Comparison of ENCODE assay signal across 8 cellular contexts in genomic region chr1:25247024-25247828, GRCh38. TPM values are rescaled to one million over a fixed set of nuclear protein-coding genes. Genes with fewer than 3 reads are reported as not detected.
A peak's percentile ranks its signal among the peaks of the same experiment; 100 is the strongest.
DNase-seq lines count a peak whose midpoint lies in the region; ATAC-seq and TF ChIP-seq lines count a peak whose summit lies in the region.

TSS of gene RSRP1 (minus strand) at chr1:25247454. CDS start at chr1:25246963, 491 bp downstream.

- peak within 1 kb of the TSS; percentile 99 for H3K27ac Mint-ChIP-seq in activated naive CD4-positive, alpha-beta T cell treated with anti-CD3 and anti-CD28 coated beads for 36 hours

- H3K4me3 Mint-ChIP-seq in activated naive CD4-positive, alpha-beta T cell treated with anti-CD3 and anti-CD28 coated beads for 36 hours = peak within 1 kb of the TSS; percentile 96

- intact Hi-C loops in activated naive CD4-positive, alpha-beta T cell treated with anti-CD3 and anti-CD28 coated beads for 36 hours (cut with micrococcal nuclease) = loop anchor here (1.0 to 10.0 kb wide), 7 partner anchors 8 to 1058 kb away; partner anchors contain the start of genes MTFR1L, PAFAH2, SYF2 and TMEM50A

- peak within 1 kb of the TSS; percentile 96 for H3K27ac ChIP-seq in HEK293 (ENCODE audit: extremely low read depth, low read depth, low read length)
- peak within 1 kb of the TSS; percentile 97 to 100 (median 100) for H3K27ac ChIP-seq in gastroesophageal sphincter
- H3K27ac ChIP-seq in neutrophil = peak within 1 kb of the TSS; percentile 95
- H3K27ac ChIP-seq in substantia nigra (ENCODE audit: low read depth, low read length, poor library complexity, severe bottlenecking) = peak within 1 kb of the TSS; percentile 98

- in situ Hi-C loops in SK-MEL-5 (cut with HindIII; ENCODE audit: low pct_unique_long_range_greater_than_20kb, low sequenced_read_pairs) = no loop called here

- no peaks in the 10 kb centered on the region for H3K27me3 Mint-ChIP-seq in activated naive CD4-positive, alpha-beta T cell treated with anti-CD3 and anti-CD28 coated beads for 36 hours (ENCODE audit: low read depth)

- no peak for TF ChIP-seq CTCF in HEK293 (tag by site-specific recombination; IDR thresholded peaks at IDR 0.05)
- peak in 2 of 4 experiments; percentile 26 to 40 for TF ChIP-seq CTCF in gastroesophageal sphincter (IDR thresholded peaks at IDR 0.05)
- TF ChIP-seq CTCF in neutrophil (IDR thresholded peaks at IDR 0.05) = peak; percentile 63

- POLR2A ChIA-PET in HEK293 (lab: Yijun Ruan, JAX) = interaction anchor here (0.5 to 6.2 kb wide), 30 partner anchors 8 to 598 kb away, joined by 3 to 100 read pairs (median 4); partner anchors contain the start of genes CLIC4, MACO1, MTFR1L and SELENON

- H3K27me3 ChIP-seq in gastroesophageal sphincter = no peaks in the 10 kb centered on the region
- no peaks in the 10 kb centered on the region for H3K27me3 ChIP-seq in neutrophil

- CTCF ChIA-PET in HEK293 (lab: Yijun Ruan, JAX) = interaction anchor here (0.6 kb wide), 1 partner anchor 17 kb away, joined by 3 read pairs; no protein-coding TSS in a partner anchor
- CTCF ChIA-PET in activated naive CD4-positive, alpha-beta T cell treated with anti-CD3 and anti-CD28 coated beads for 36 hours (lab: Charles Lee) = interaction anchor here (0.5 kb wide), 1 partner anchor 20 kb away, joined by 3 read pairs; no protein-coding TSS in a partner anchor

- peak; percentile 98 for DNase-seq in GDM1 (lab: John Stamatoyannopoulos, UW)
- peak; percentile 96 for DNase-seq in MV-4-11 (lab: John Stamatoyannopoulos, UW)
- peak; percentile 95 for DNase-seq in SK-MEL-5 (ENCODE audit: low read depth, low spot score)
- peak; percentile 99 for DNase-seq in activated naive CD4-positive, alpha-beta T cell treated with anti-CD3 and anti-CD28 coated beads for 36 hours
- peak; percentile 90 to 100 (median 98) for DNase-seq in substantia nigra (lab: John Stamatoyannopoulos, UW)

- WGBS in gastroesophageal sphincter (ENCODE audit: low coverage in 1 of 2), 2 donors = 0% methylated on average over 2 to 13 of the region's 79 CpGs

- H3K36me3 ChIP-seq in HEK293 (ENCODE audit: control insufficient read depth in 2 of 2, insufficient read depth in 1 of 2, low read length in 2 of 2) (peaks cover 24 to 44% of the 10 kb centered on the region in 2 experiments), gastroesophageal sphincter (peaks cover 0 to 36% of the 10 kb centered on the region in 2 donors), neutrophil (peaks cover 45% of the 10 kb centered on the region)

- H3K36me3 Mint-ChIP-seq in activated naive CD4-positive, alpha-beta T cell treated with anti-CD3 and anti-CD28 coated beads for 36 hours (ENCODE audit: low read depth) = peaks cover 38% of the 10 kb centered on the region

- H3K4me3 ChIP-seq in HEK293 (ENCODE audit: low read depth, low read length) (peak within 1 kb of the TSS; percentile 99), gastroesophageal sphincter (peak within 1 kb of the TSS; percentile 90 to 95), neutrophil (ENCODE audit: low read depth in 1 of 2, low read length in 1 of 2) (peak within 1 kb of the TSS; percentile 86 to 97)

- ATAC-seq in gastroesophageal sphincter = peak; percentile 95

- peaks cover 44% of the 10 kb centered on the region for H3K4me1 Mint-ChIP-seq in activated naive CD4-positive, alpha-beta T cell treated with anti-CD3 and anti-CD28 coated beads for 36 hours (ENCODE audit: low read depth)

- H3K4me1 ChIP-seq in HEK293 (ENCODE audit: control insufficient read depth, insufficient read depth, low read length) (0 out of 2 replicates have a peak, but pooled peaks cover 2% of the 10 kb centered on the region), gastroesophageal sphincter (peaks cover 4 to 40% (median 13%) of the 10 kb centered on the region in 3 donors), neutrophil (ENCODE audit: control insufficient read depth in 1 of 2, insufficient read depth in 1 of 2, low read depth in 1 of 2, low read length in 1 of 2) (peaks cover 43 to 47% of the 10 kb centered on the region in 2 experiments)

- H3K9me3 ChIP-seq in HEK293 (ENCODE audit: control insufficient read depth, insufficient read depth, low read depth, low read length) = no peaks in the 10 kb centered on the region
- H3K9me3 ChIP-seq in gastroesophageal sphincter = no peaks in the 10 kb centered on the region
- H3K9me3 ChIP-seq in neutrophil = peaks cover 6% of the 10 kb centered on the region

- TF ChIP-seq POLR2A in gastroesophageal sphincter (IDR thresholded peaks at IDR 0.05) = peak; percentile 99 to 100

- TF ChIP-seq EP300 in gastroesophageal sphincter (IDR thresholded peaks at IDR 0.05) = no peak

- no peaks in the 10 kb centered on the region for H3K9me3 Mint-ChIP-seq in activated naive CD4-positive, alpha-beta T cell treated with anti-CD3 and anti-CD28 coated beads for 36 hours

TF ChIP-seq in HEK293, 187 proteins besides CTCF, POLR2A, EP300 and RAD21 (continues in another document):
- peak; percentile 73; the same call in 1 of the 2 replicates for TF ChIP-seq ZNF837 (tag by site-specific recombination; IDR thresholded peaks at IDR 0.05)
- no peak for TF ChIP-seq ZNF558 (tag by site-specific recombination; IDR thresholded peaks at IDR 0.05)
- TF ChIP-seq ZNF426 (tag by site-specific recombination; IDR thresholded peaks at IDR 0.05) = no peak
- TF ChIP-seq ZNF629 (tag by site-specific recombination; IDR thresholded peaks at IDR 0.05) = peak; percentile 92
- TF ChIP-seq EGR2 (tag by site-specific recombination; IDR thresholded peaks at IDR 0.05; ENCODE audit: low read depth) = peak; percentile 67
- TF ChIP-seq RBAK (tag by site-specific recombination; IDR thresholded peaks at IDR 0.05) = no peak
- no peak for TF ChIP-seq ZBTB44 (tag by site-specific recombination; IDR thresholded peaks at IDR 0.05)
- TF ChIP-seq KLF16 (tag by site-specific recombination; IDR thresholded peaks at IDR 0.05) = peak; percentile 90
- TF ChIP-seq ZNF132 (tag by site-specific recombination; IDR thresholded peaks at IDR 0.05; ENCODE audit: borderline replicate concordance) = no peak
- no peak for TF ChIP-seq ZNF560 (tag by site-specific recombination; IDR thresholded peaks at IDR 0.05; ENCODE audit: borderline replicate concordance)
- TF ChIP-seq ZNF184 (tag by site-specific recombination; IDR thresholded peaks at IDR 0.05) = peak; percentile 79
- TF ChIP-seq ZNF2 (tag by site-specific recombination; IDR thresholded peaks at IDR 0.05) = peak; percentile 96
- peak; percentile 86 for TF ChIP-seq ZNF692 (tag by site-specific recombination; IDR thresholded peaks at IDR 0.05)
- no peak; the same call in 1 of the 2 replicates for TF ChIP-seq ZNF701 (tag by site-specific recombination; IDR thresholded peaks at IDR 0.05)
- TF ChIP-seq SETDB1 (IDR thresholded peaks at IDR 0.05; ENCODE audit: insufficient read length, low read length) = no peak
- peak; percentile 76; the same call in 1 of the 2 replicates for TF ChIP-seq ZSCAN18 (tag by site-specific recombination; IDR thresholded peaks at IDR 0.05)
- no peak; the same call in 1 of the 2 replicates for TF ChIP-seq WT1 (tag by site-specific recombination; IDR thresholded peaks at IDR 0.05)
- no peak for TF ChIP-seq ZNF544 (tag by site-specific recombination; IDR thresholded peaks at IDR 0.05)

RNA-seq across cellular contexts. Expression of gene RSRP1, which starts in this region (rescaled TPM):
- 34.1 and 35.5 TPM in 2 replicates for total RNA-seq in SK-MEL-5 (2014; rRNA removed; shearing (Covaris generic))
- 14.9 and 15.0 TPM in 2 replicates for polyA plus RNA-seq in SK-MEL-5 (2015; cell fraction: cytosol; rRNA removed)
- polyA plus RNA-seq in SK-MEL-5 (2015; cell fraction: nucleus; rRNA removed) = 470 and 472 TPM in 2 replicates
- total RNA-seq in activated naive CD4-positive, alpha-beta T cell treated with anti-CD3 and anti-CD28 coated beads for 36 hours = 100 to 1,000 TPM; 101 to 110 TPM
- total RNA-seq in gastroesophageal sphincter = 100 to 1,000 TPM in 1 of 4 donors, 10 to 100 TPM in 3; 23.1 to 133 (median 59.4) TPM

Comparison
In these comparisons a context has a peak if more than half of its experiments do, and no peak if none do; other contexts are left out.
1. Peak in every context shown above with its lines: DNase-seq, ATAC-seq, H3K4me3 ChIP-seq and H3K27ac ChIP-seq.